ENCODE assay signal across 12 cellular contexts in genomic region chr2:176115883-176116813, GRCh38. TPM values are rescaled to one million over a fixed set of nuclear protein-coding genes. Genes with fewer than 3 reads are reported as not detected.
DNase-seq lines count a peak whose midpoint lies in the region; ATAC-seq, FAIRE-seq and TF ChIP-seq lines count a peak whose summit lies in the region.
"Had no signal": no experiment of that assay in that cellular context is flagged by ENCODE, and none has a peak within 500 bp of the region (broad histone marks: within the 10 kb centered on the region; RNA-seq: fewer than 3 reads in every experiment).

HOXD10 (plus strand) TSS chr2:176116778; CDS start chr2:176116834, 56 bp downstream.

- no peak for FAIRE-seq in urothelium cell line (lab: Jason Lieb, UNC)

- CTCF ChIA-PET in activated CD8-positive, alpha-beta memory T cell treated with anti-CD3 and anti-CD28 coated beads, Interleukin-2, amount 10 ng/mL, durations not matched to agents 7 days and 5 days (lab: Charles Lee) = no interaction called here

- H3K4me3 ChIP-seq in astrocyte of the spinal cord (ENCODE audit: low read depth, low read length) (no peak within 1 kb of the TSS), lung (no peak within 1 kb of the TSS)

- ATAC-seq in activated CD8-positive, alpha-beta memory T cell treated with anti-CD3 and anti-CD28 coated beads, Interleukin-2, amount 10 ng/mL, durations not matched to agents 7 days and 5 days = no peak
- peak; percentile 34 for ATAC-seq in lung (ENCODE audit: insufficient read depth, low FRiP score)

- H3K27me3 ChIP-seq in lung (ENCODE audit: control insufficient read depth, insufficient read depth) = peaks cover 36% of the 10 kb centered on the region

- 5 to 8% methylated on average over 64 to 66 of the region's 66 CpGs for WGBS in lung, 2 donors

- H3K4me1 Mint-ChIP-seq in activated CD8-positive, alpha-beta memory T cell treated with anti-CD3 and anti-CD28 coated beads, Interleukin-2, amount 10 ng/mL, durations not matched to agents 7 days and 5 days = peaks cover 6% of the 10 kb centered on the region

- in situ Hi-C loops in astrocyte of the spinal cord (cut with HindIII; ENCODE audit: low sequenced_read_pairs) = no loop called here

- H3K4me3 Mint-ChIP-seq in activated CD8-positive, alpha-beta memory T cell treated with anti-CD3 and anti-CD28 coated beads, Interleukin-2, amount 10 ng/mL, durations not matched to agents 7 days and 5 days = no peak within 1 kb of the TSS
- H3K4me3 Mint-ChIP-seq: T-helper 1 cell treated with Interleukin-12 subunit alpha and Interleukin-12 subunit beta and Interleukin-4 antibody, amounts not matched to agents 30 μg/mL and 1 μg/mL, for 36 hours had no signal

- H3K27ac Mint-ChIP-seq in activated CD8-positive, alpha-beta memory T cell treated with anti-CD3 and anti-CD28 coated beads, Interleukin-2, amount 10 ng/mL, durations not matched to agents 7 days and 5 days = no peak within 1 kb of the TSS
- H3K27ac Mint-ChIP-seq: T-helper 1 cell treated with Interleukin-12 subunit alpha and Interleukin-12 subunit beta and Interleukin-4 antibody, amounts not matched to agents 30 μg/mL and 1 μg/mL, for 36 hours had no signal

- no peaks in the 10 kb centered on the region for H3K36me3 ChIP-seq in lung (ENCODE audit: control insufficient read depth in 2 of 2, insufficient read depth in 2 of 2, low read length in 2 of 2)

- peaks cover 1% of the 10 kb centered on the region for H3K9me3 Mint-ChIP-seq in activated CD8-positive, alpha-beta memory T cell treated with anti-CD3 and anti-CD28 coated beads, Interleukin-2, amount 10 ng/mL, durations not matched to agents 7 days and 5 days (ENCODE audit: low read depth)

- no peaks in the 10 kb centered on the region for H3K36me3 Mint-ChIP-seq in activated CD8-positive, alpha-beta memory T cell treated with anti-CD3 and anti-CD28 coated beads, Interleukin-2, amount 10 ng/mL, durations not matched to agents 7 days and 5 days

- peaks cover 0 to 6% of the 10 kb centered on the region in 2 donors for H3K4me1 ChIP-seq in lung (ENCODE audit: control insufficient read depth in 2 of 2, insufficient read depth in 2 of 2, low read length in 2 of 2)

- no peak within 1 kb of the TSS for H3K27ac ChIP-seq in lung (ENCODE audit: low read depth in 1 of 2, low read length in 1 of 2)

- peaks cover 99% of the 10 kb centered on the region for H3K27me3 Mint-ChIP-seq in activated CD8-positive, alpha-beta memory T cell treated with anti-CD3 and anti-CD28 coated beads, Interleukin-2, amount 10 ng/mL, durations not matched to agents 7 days and 5 days

- TF ChIP-seq CTCF in astrocyte of the spinal cord (IDR thresholded peaks at IDR 0.05; ENCODE audit: low read depth, low read length) (peak; percentile 29), lung (IDR thresholded peaks at IDR 0.05; ENCODE audit: control extremely low read depth, extremely low read depth) (no peak), GM10266 (IDR thresholded peaks at IDR 0.05; ENCODE audit: control insufficient read depth, insufficient read depth, low read depth, missing control alignments) (no peak)

- DNase-seq in activated CD8-positive, alpha-beta memory T cell treated with anti-CD3 and anti-CD28 coated beads, Interleukin-2, amount 50 U/mL, for 48 hours = peak; percentile 50
- no peak for DNase-seq in activated CD8-positive, alpha-beta memory T cell treated with anti-CD3 and anti-CD28 coated beads, Interleukin-2, amount 10 ng/mL, durations not matched to agents 7 days and 5 days
- DNase-seq in astrocyte of the spinal cord (ENCODE audit: low read depth, low spot score) (no peak), lung (ENCODE audit: low spot score) (no peak), ureter (ENCODE audit: low spot score) (peak; percentile 79), GM10266 (ENCODE audit: extremely low spot score) (no peak), superior temporal gyrus (ENCODE audit: extremely low spot score) (no peak), urothelium cell line (ENCODE audit: low spot score) (no peak)
- DNase-seq: amniotic stem cell; CD4-positive, CD25-positive, alpha-beta regulatory T cell; hippocampal formation had no signal

- H3K9me3 ChIP-seq in lung (ENCODE audit: control insufficient read depth in 2 of 2, insufficient read depth in 1 of 2, low read length in 1 of 2) = peaks cover 0 to 22% of the 10 kb centered on the region in 2 donors

RNA-seq across cellular contexts. Expression of gene HOXD10, which starts in this region (rescaled TPM):
- total RNA-seq in activated CD8-positive, alpha-beta memory T cell treated with anti-CD3 and anti-CD28 coated beads, Interleukin-2, amount 10 ng/mL, durations not matched to agents 7 days and 5 days = not detected
- total RNA-seq in lung = under 1 TPM in 1 of 2 donors, not detected in 1; 0.54 TPM
- polyA plus RNA-seq in lung = under 1 TPM in 1 of 2 donors, not detected in 1; 0.05 TPM
- total RNA-seq in ureter = 4.4 TPM
- total RNA-seq: CD4-positive, CD25-positive, alpha-beta regulatory T cell had no signal
- polyA plus RNA-seq: CD4-positive, CD25-positive, alpha-beta regulatory T cell had no signal

Comparison
In these comparisons a context has a peak if more than half of its experiments do, and no peak if none do; other contexts are left out.
1. DNase-seq: peak in activated CD8-positive, alpha-beta memory T cell treated with anti-CD3 and anti-CD28 coated beads, Interleukin-2, amount 50 U/mL, for 48 hours (single experiment) and ureter (single experiment); none in activated CD8-positive, alpha-beta memory T cell treated with anti-CD3 and anti-CD28 coated beads, Interleukin-2, amount 10 ng/mL, durations not matched to agents 7 days and 5 days (single experiment), astrocyte of the spinal cord (single experiment), lung (single experiment), GM10266 (single experiment), superior temporal gyrus (single experiment) and urothelium cell line (single experiment).
2. Peak in ATAC-seq in lung; RNA of the gene not detected or under 1 TPM.